11 cellular contexts compared by ENCODE assay signal in the genomic region with DNA sequence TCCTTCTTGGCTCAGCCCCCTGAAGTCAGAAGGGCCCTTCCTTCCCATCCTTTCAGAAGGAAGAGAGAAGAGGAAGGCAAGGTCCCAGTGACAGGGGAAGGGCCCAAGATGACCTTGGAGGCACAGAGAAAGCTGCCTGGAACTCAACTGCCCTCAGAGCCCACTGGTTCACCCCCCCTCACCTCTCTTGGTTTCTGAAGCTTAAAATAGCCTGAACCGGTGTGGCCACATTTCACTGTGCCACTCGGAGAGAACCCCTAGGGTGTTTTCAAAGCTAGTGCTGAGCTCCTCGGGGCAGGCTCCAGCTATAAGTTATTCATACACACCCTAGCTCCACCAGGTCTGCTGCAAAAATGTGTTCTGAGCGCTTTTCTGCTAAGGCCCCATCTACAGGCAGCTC.
A peak's percentile ranks its signal among the peaks of the same experiment; 100 is the strongest.
DNase-seq lines count a peak whose midpoint lies in the region; ATAC-seq lines count a peak whose summit lies in the region.
"Had no signal": no experiment of that assay in that cellular context is flagged by ENCODE, and none has a peak within 500 bp of the region (broad histone marks: within the 10 kb centered on the region; RNA-seq: fewer than 3 reads in every experiment).

No MANE protein-coding gene starts in this region.

- DNase-seq in kidney tubule cell (ENCODE audit: low spot score) (peak; percentile 8), globus pallidus (ENCODE audit: low spot score) (no peak), NCI-H1092 treated with DMSO at 0.1 percent for 48 hours (lab: John Stamatoyannopoulos, UW) (no peak), foreskin melanocyte (no peak), kidney glomerular epithelial cell (lab: John Stamatoyannopoulos, UW) (no peak)
- DNase-seq: effector CD4-positive, alpha-beta T cell; naive B cell; NCI-H2171 had no signal

- ATAC-seq in GM18517 (IDR thresholded peaks at IDR 0.05; ENCODE audit: unreplicated experiment) (peak; percentile 81), GM21529 (IDR thresholded peaks at IDR 0.05; ENCODE audit: unreplicated experiment) (peak; percentile 85), HG03457 (IDR thresholded peaks at IDR 0.05; ENCODE audit: unreplicated experiment) (peak; percentile 75)
